16 cellular contexts compared by ENCODE assay signal in the genomic region with DNA sequence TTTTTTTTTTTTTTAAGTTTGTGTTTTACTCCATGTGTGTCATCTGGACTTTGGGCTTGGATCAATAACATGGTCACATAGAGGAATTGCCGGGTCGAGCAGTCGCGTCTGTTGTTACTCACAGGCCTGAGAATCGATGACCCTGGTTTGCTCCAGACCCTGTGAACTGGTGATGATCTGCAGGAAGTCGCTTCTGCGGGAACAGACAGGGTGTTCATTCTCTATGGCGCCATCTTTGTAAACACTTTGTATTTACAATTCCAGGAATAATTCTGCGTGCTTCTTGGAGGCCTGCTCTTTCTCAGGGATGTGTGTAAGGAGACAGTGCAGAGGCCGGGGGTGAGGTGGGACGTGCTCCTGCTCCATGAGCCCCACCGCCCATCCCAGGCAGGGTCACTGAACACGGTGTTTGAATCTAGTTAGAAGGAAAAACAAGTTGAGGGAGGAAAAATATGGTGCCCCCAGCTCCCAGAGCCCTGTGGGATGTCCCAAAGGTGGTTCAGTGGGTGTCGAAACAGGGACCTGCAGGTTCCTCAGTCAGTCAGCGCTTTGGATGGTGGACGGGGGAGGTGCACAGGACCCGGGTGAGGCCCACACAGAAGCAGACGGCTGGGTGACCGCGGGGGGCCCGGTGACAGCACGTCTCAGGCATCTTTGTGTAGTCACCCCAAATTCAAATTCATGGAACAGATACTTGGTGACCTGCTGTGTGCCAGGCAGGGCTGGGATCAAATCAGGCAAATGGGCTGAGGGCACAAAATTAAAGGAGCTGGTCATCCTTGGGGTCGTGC. TPM values are rescaled to one million over a fixed set of nuclear protein-coding genes. Genes with fewer than 3 reads are reported as not detected.
DNase-seq lines count a peak whose midpoint lies in the region; ATAC-seq, FAIRE-seq and TF ChIP-seq lines count a peak whose summit lies in the region.
"Had no signal": no experiment of that assay in that cellular context is flagged by ENCODE, and none has a peak within 500 bp of the region (broad histone marks: within the 10 kb centered on the region; RNA-seq: fewer than 3 reads in every experiment).

No MANE protein-coding gene starts in this region.

- no peak for TF ChIP-seq CTCF in RWPE2 (IDR thresholded peaks at IDR 0.05; ENCODE audit: poor library complexity, severe bottlenecking)
- TF ChIP-seq CTCF in lower lobe of right lung (IDR thresholded peaks at IDR 0.05): no peak
- TF ChIP-seq CTCF in progenitor cell of endocrine pancreas (IDR thresholded peaks at IDR 0.05; ENCODE audit: unreplicated experiment): no peak

- H3K4me1 Mint-ChIP-seq in progenitor cell of endocrine pancreas (ENCODE audit: low read depth): peaks cover 18% of the 10 kb centered on the region
- no peaks in the 10 kb centered on the region for H3K4me1 Mint-ChIP-seq in effector memory CD8-positive, alpha-beta T cell (ENCODE audit: low read depth in 2 of 2)

- H3K36me3 Mint-ChIP-seq in progenitor cell of endocrine pancreas (ENCODE audit: insufficient read depth): peaks cover 1% of the 10 kb centered on the region
- H3K36me3 Mint-ChIP-seq in effector memory CD8-positive, alpha-beta T cell (ENCODE audit: insufficient read depth): peaks cover 2% of the 10 kb centered on the region

- intact Hi-C loops in lower lobe of right lung (cut with DNase I): no loop called here

- H3K4me1 ChIP-seq in RWPE2 (ENCODE audit: insufficient read depth, poor library complexity, severe bottlenecking) (no peaks in the 10 kb centered on the region), lower lobe of right lung (no peaks in the 10 kb centered on the region)

- peak; percentile 34 for DNase-seq in RWPE2 (ENCODE audit: low spot score)
- peak; percentile 41 for DNase-seq in lower lobe of right lung
- no peak for DNase-seq in progenitor cell of endocrine pancreas (ENCODE audit: low spot score, unreplicated experiment)
- no peak for DNase-seq in NCI-H345 treated with DMSO at 0.1 percent for 48 hours (lab: John Stamatoyannopoulos, UW; ENCODE audit: unreplicated experiment)
- DNase-seq in effector memory CD8-positive, alpha-beta T cell: no peak
- DNase-seq in kidney glomerular epithelial cell (lab: John Stamatoyannopoulos, UW): no peak
- DNase-seq: C1 segment of cervical spinal cord, DMS 273 treated with DMSO at 0.1 percent for 48 hours, GOT3, NCI-H1092 treated with DMSO at 0.1 percent for 48 hours, NCI-H524 had no signal

- H3K4me3 ChIP-seq in RWPE2 (ENCODE audit: severe bottlenecking): no peak overlapping the region
- no peak overlapping the region for H3K4me3 ChIP-seq in lower lobe of right lung

- H3K9me3 Mint-ChIP-seq in progenitor cell of endocrine pancreas (ENCODE audit: low read depth): no peaks in the 10 kb centered on the region
- no peaks in the 10 kb centered on the region for H3K9me3 Mint-ChIP-seq in effector memory CD8-positive, alpha-beta T cell

- no peak for ATAC-seq in RWPE2 (ENCODE audit: low read depth)
- ATAC-seq in lower lobe of right lung: no peak
- no peak for ATAC-seq in effector memory CD8-positive, alpha-beta T cell (replicated peaks)
- ATAC-seq: Panc1 had no signal

- peak overlapping the region; percentile 81 for H3K27ac Mint-ChIP-seq in progenitor cell of endocrine pancreas
- no peak overlapping the region for H3K27ac Mint-ChIP-seq in effector memory CD8-positive, alpha-beta T cell

- FAIRE-seq in endometrium (lab: Jason Lieb, UNC): peak; percentile 80
- FAIRE-seq: GM12892 had no signal

- no peaks in the 10 kb centered on the region for H3K36me3 ChIP-seq in RWPE2 (ENCODE audit: low read depth)
- H3K36me3 ChIP-seq in lower lobe of right lung: peaks cover 49% of the 10 kb centered on the region

- H3K4me3 Mint-ChIP-seq in progenitor cell of endocrine pancreas (ENCODE audit: low read depth): no peak overlapping the region
- no peak overlapping the region for H3K4me3 Mint-ChIP-seq in effector memory CD8-positive, alpha-beta T cell

- H3K9me3 ChIP-seq in RWPE2 (ENCODE audit: severe bottlenecking) (no peaks in the 10 kb centered on the region), lower lobe of right lung (no peaks in the 10 kb centered on the region)

- H3K27me3 ChIP-seq in RWPE2 (ENCODE audit: insufficient read depth, poor library complexity, severe bottlenecking) (no peaks in the 10 kb centered on the region), lower lobe of right lung (ENCODE audit: low read depth) (no peaks in the 10 kb centered on the region)

- H3K27me3 Mint-ChIP-seq in progenitor cell of endocrine pancreas: peaks cover 10% of the 10 kb centered on the region
- H3K27me3 Mint-ChIP-seq in effector memory CD8-positive, alpha-beta T cell: peaks cover 11 to 14% of the 10 kb centered on the region in 2 donors

- H3K27ac ChIP-seq in RWPE2 (ENCODE audit: poor library complexity, severe bottlenecking) (no peak overlapping the region), lower lobe of right lung (no peak overlapping the region)
- H3K27ac ChIP-seq: KMS-11 had no signal

RNA-seq across cellular contexts. Expression of gene ADGRD1, which starts 58.8 kb away (rescaled TPM):
- 108 TPM for total RNA-seq in lower lobe of right lung
- 4.0 and 6.6 TPM in 2 replicates for total RNA-seq in progenitor cell of endocrine pancreas
- total RNA-seq: A673 had no signal

Comparison
In these comparisons a context has a peak if more than half of its experiments do, and no peak if none do; other contexts are left out.
1. DNase-seq: peak in RWPE2 (single experiment) and lower lobe of right lung (single experiment); none in progenitor cell of endocrine pancreas (single experiment), NCI-H345 treated with DMSO at 0.1 percent for 48 hours (single experiment), effector memory CD8-positive, alpha-beta T cell (0 of 3) and kidney glomerular epithelial cell (single experiment).
2. RNA of gene ADGRD1, which starts 58.8 kb away (total RNA-seq): 108 TPM in lower lobe of right lung (single experiment); 4.0 to 6.6 TPM in progenitor cell of endocrine pancreas; every median in the first group is over 10 times any median in the second.